Comparison of ENCODE assay signal across 16 cellular contexts in genomic region chr12:132314516-132315233, GRCh38. TPM values are rescaled to one million over a fixed set of nuclear protein-coding genes. Genes with fewer than 3 reads are reported as not detected.
"Had no signal": no experiment of that assay in that cellular context is flagged by ENCODE, and none has a peak within 500 bp of the region (broad histone marks: within the 10 kb centered on the region; RNA-seq: fewer than 3 reads in every experiment).

No MANE protein-coding gene starts in this region.

- H3K9me3 ChIP-seq: right lobe of liver had no signal

- ATAC-seq: activated CD8-positive, alpha-beta T cell treated with anti-CD3 and anti-CD28 coated beads for 36 hours; activated T-cell treated with anti-CD3 and anti-CD28 coated beads, Interleukin-2, amount 50 U/mL, for 4 hours; right lobe of liver; stimulated activated naive CD8-positive, alpha-beta T cell treated with anti-CD3 and anti-CD28 coated beads, Interleukin-15, amount 100 ng/mL, for 72 hours; T-cell had no signal

- H3K27ac ChIP-seq: neural progenitor cell, ovary, right lobe of liver had no signal

- H3K4me1 ChIP-seq: neural progenitor cell, right lobe of liver had no signal

- H3K36me3 ChIP-seq: neural progenitor cell, ovary, right lobe of liver had no signal

- H3K4me3 ChIP-seq: neural progenitor cell, ovary, right lobe of liver had no signal

- H3K27me3 ChIP-seq: ovary, right lobe of liver had no signal

- DNase-seq: activated B cell treated with CpG ODN at 0.5 μM for 24 hours; activated CD4-positive, alpha-beta T cell treated with anti-CD3 and anti-CD28 coated beads for 48 hours; activated CD8-positive, alpha-beta T cell treated with anti-CD3 and anti-CD28 coated beads for 36 hours; activated effector memory CD4-positive, alpha-beta T cell treated with Interleukin-2 at 50 U/mL for 16 hours; activated naive CD4-positive, alpha-beta T cell treated with anti-CD3 and anti-CD28 coated beads, Interleukin-2, amount 50 U/mL, for 16 hours; activated T-cell treated with anti-CD3 and anti-CD28 coated beads, Interleukin-2, amount 50 U/mL, for 4 hours; erythroblast; midbrain; ovary; stimulated activated naive CD8-positive, alpha-beta T cell treated with anti-CD3 and anti-CD28 coated beads, Interleukin-15, amount 100 ng/mL, for 72 hours; T-cell; T1000 had no signal

RNA-seq across cellular contexts. Expression of gene GALNT9, which starts 14.7 kb away (rescaled TPM):
- total RNA-seq: activated B cell treated with CpG ODN at 0.5 μM for 24 hours; activated CD8-positive, alpha-beta T cell treated with anti-CD3 and anti-CD28 coated beads for 36 hours; bronchial epithelial cell; chondrocyte; right lobe of liver had no signal
